ENCODE assay signal across 25 cellular contexts in genomic region chr10:63795461-63795860, GRCh38.
"Had no signal": no experiment of that assay in that cellular context is flagged by ENCODE, and none has a peak within 500 bp of the region (broad histone marks: within the 10 kb centered on the region; RNA-seq: fewer than 3 reads in every experiment).

No MANE protein-coding gene starts in this region.

- H3K9me3 ChIP-seq: colonic mucosa, esophagus squamous epithelium, gastrocnemius medialis, mucosa of descending colon had no signal

- H3K27me3 ChIP-seq: colonic mucosa, esophagus squamous epithelium, gastrocnemius medialis, heart right ventricle, left lung had no signal

- H3K27ac Mint-ChIP-seq: dendritic cell treated with granulocyte-macrophage colony-stimulating factor and Interleukin-4, amounts not matched to agents 40 ng/mL and 50 ng/mL, for 4 days; effector memory CD8-positive, alpha-beta T cell; endodermal cell; mesothelial cell of epicardium had no signal

- H3K4me3 ChIP-seq: colonic mucosa, esophagus squamous epithelium, gastrocnemius medialis, heart right ventricle, left lung, lower lobe of right lung, mucosa of descending colon had no signal

- H3K9me3 Mint-ChIP-seq: dendritic cell treated with granulocyte-macrophage colony-stimulating factor and Interleukin-4, amounts not matched to agents 40 ng/mL and 50 ng/mL, for 4 days; effector memory CD8-positive, alpha-beta T cell had no signal

- ATAC-seq: effector memory CD8-positive, alpha-beta T cell; esophagus mucosa; gastrocnemius medialis; heart right ventricle; left cardiac atrium; left lung; left ventricle myocardium superior; lower lobe of right lung; mucosa of descending colon had no signal

- DNase-seq: colonic mucosa; cortex of kidney; effector CD8-positive, alpha-beta T cell; effector memory CD8-positive, alpha-beta T cell; endodermal cell; erythroblast; esophagus squamous epithelium; foreskin fibroblast; foreskin melanocyte; gastrocnemius medialis; glutamatergic neuron; head of caudate nucleus; heart right ventricle; hippocampal formation; left cardiac atrium; left lung; left ventricle myocardium superior; lower lobe of right lung; mesenchymal stem cell; mucosa of descending colon; naive B cell had no signal

- H3K36me3 Mint-ChIP-seq: mesothelial cell of epicardium, naive B cell had no signal

- H3K27ac ChIP-seq: colonic mucosa, epithelial cell of prostate, esophagus squamous epithelium, gastrocnemius medialis, heart right ventricle, left lung, lower lobe of right lung had no signal

- H3K4me1 ChIP-seq: colonic mucosa, lower lobe of right lung had no signal

- H3K36me3 ChIP-seq: colonic mucosa, esophagus squamous epithelium, gastrocnemius medialis, heart right ventricle, left lung, lower lobe of right lung had no signal

- H3K4me3 Mint-ChIP-seq: dendritic cell treated with granulocyte-macrophage colony-stimulating factor and Interleukin-4, amounts not matched to agents 40 ng/mL and 50 ng/mL, for 4 days; effector memory CD8-positive, alpha-beta T cell; endodermal cell; mesothelial cell of epicardium; naive B cell had no signal
